In the genomic region with DNA sequence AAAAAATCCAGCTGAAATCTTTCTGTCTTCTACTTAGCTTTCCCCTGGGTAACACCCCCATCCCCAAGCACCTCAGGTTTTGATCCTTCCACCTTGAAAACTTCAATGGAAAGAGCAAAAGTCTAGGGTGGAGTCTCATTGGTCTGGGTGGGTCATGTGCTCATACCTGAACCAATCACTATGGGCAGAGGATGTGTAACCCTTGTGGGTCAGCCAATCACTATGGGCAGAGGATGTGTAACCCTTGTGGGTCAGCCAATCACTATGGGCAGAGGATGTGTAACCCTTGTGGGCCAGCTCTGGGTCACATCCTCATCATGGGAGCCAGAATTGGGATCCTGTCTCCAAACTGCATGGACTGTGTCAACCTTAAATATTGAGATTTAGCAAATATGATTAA, we compare ENCODE assay signal across 19 cellular contexts. TPM values are rescaled to one million over a fixed set of nuclear protein-coding genes. Genes with fewer than 3 reads are reported as not detected.
DNase-seq lines count a peak whose midpoint lies in the region; ATAC-seq and TF ChIP-seq lines count a peak whose summit lies in the region.
"Had no signal": no experiment of that assay in that cellular context is flagged by ENCODE, and none has a peak within 500 bp of the region (broad histone marks: within the 10 kb centered on the region; RNA-seq: fewer than 3 reads in every experiment).

No MANE protein-coding gene starts in this region.

- no peaks in the 10 kb centered on the region for H3K4me1 Mint-ChIP-seq in activated T-helper 17 cell treated with anti-CD3 and anti-CD28 coated beads, Interleukin-2, amount 50 U/mL, for 72 hours
- no peaks in the 10 kb centered on the region for H3K4me1 Mint-ChIP-seq in stimulated activated naive B cell treated with anti-CD40 and anti-IgM and Interleukin-4, amounts not matched to agents 10 μg/mL and 1 μg/mL and 100 μg/mL, for 72 hours
- H3K4me1 Mint-ChIP-seq: activated naive CD4-positive, alpha-beta T cell treated with anti-CD3 and anti-CD28 coated beads, Interleukin-2, amount 50 U/mL, for 24 hours; immature natural killer cell had no signal

- no peak overlapping the region for H3K27ac ChIP-seq in HEK293 (ENCODE audit: extremely low read depth, low read depth, low read length)
- H3K27ac ChIP-seq: body of pancreas, left ventricle myocardium inferior, Peyer's patch had no signal

- no peaks in the 10 kb centered on the region for H3K36me3 ChIP-seq in HEK293 (ENCODE audit: control insufficient read depth in 2 of 2, insufficient read depth in 1 of 2, low read length in 2 of 2)
- H3K36me3 ChIP-seq: HAP-1, left ventricle myocardium inferior, Peyer's patch had no signal

- TF ChIP-seq CTCF in HEK293 (tag by site-specific recombination; IDR thresholded peaks at IDR 0.05), result no peak

- DNase-seq in ELR (ENCODE audit: low read depth), result peak; percentile 18
- DNase-seq in stimulated activated naive B cell treated with anti-CD40 and anti-IgM and Interleukin-4, amounts not matched to agents 10 μg/mL and 1 μg/mL and 100 μg/mL, for 72 hours, result no peak
- no peak for DNase-seq in NCI-H526 (lab: John Stamatoyannopoulos, UW)
- DNase-seq: activated CD4-positive, alpha-beta T cell treated with anti-CD3 and anti-CD28 coated beads for 4 hours; activated T-cell treated with anti-CD3 and anti-CD28 coated beads, Interleukin-2, amount 50 U/mL, for 1 hour; body of pancreas; head of caudate nucleus; immature natural killer cell; left ventricle myocardium inferior; NCI-H187 treated with DMSO at 0.1 percent for 48 hours; nucleus accumbens; Peyer's patch had no signal

- CTCF ChIA-PET in HEK293 (lab: Yijun Ruan, JAX), result interaction anchor here (0.8 to 5.2 kb wide), 4 partner anchors 14 to 106 kb away, joined by 3 to 36 read pairs (median 6); no protein-coding TSS in a partner anchor

- no peaks in the 10 kb centered on the region for H3K4me1 ChIP-seq in HEK293 (ENCODE audit: control insufficient read depth, insufficient read depth, low read length)
- H3K4me1 ChIP-seq: HAP-1, left ventricle myocardium inferior had no signal

- no peaks in the 10 kb centered on the region for H3K9me3 ChIP-seq in HEK293 (ENCODE audit: control insufficient read depth, insufficient read depth, low read depth, low read length)
- H3K9me3 ChIP-seq: body of pancreas, HAP-1, left ventricle myocardium inferior, Peyer's patch had no signal

- H3K4me3 Mint-ChIP-seq in activated T-helper 17 cell treated with anti-CD3 and anti-CD28 coated beads, Interleukin-2, amount 50 U/mL, for 72 hours, result no peak overlapping the region
- no peak overlapping the region for H3K4me3 Mint-ChIP-seq in stimulated activated naive B cell treated with anti-CD40 and anti-IgM and Interleukin-4, amounts not matched to agents 10 μg/mL and 1 μg/mL and 100 μg/mL, for 72 hours
- H3K4me3 Mint-ChIP-seq: activated naive CD4-positive, alpha-beta T cell treated with anti-CD3 and anti-CD28 coated beads, Interleukin-2, amount 50 U/mL, for 24 hours; immature natural killer cell had no signal

- ATAC-seq in activated T-helper 17 cell treated with anti-CD3 and anti-CD28 coated beads, Interleukin-2, amount 50 U/mL, for 72 hours (replicated peaks), result peak; percentile 96
- ATAC-seq in stimulated activated naive B cell treated with anti-CD40 and anti-IgM and Interleukin-4, amounts not matched to agents 10 μg/mL and 1 μg/mL and 100 μg/mL, for 72 hours (replicated peaks), result peak; percentile 73 to 74
- ATAC-seq in GM19395 (IDR thresholded peaks at IDR 0.05; ENCODE audit: unreplicated experiment) (no peak), HG02884 (IDR thresholded peaks at IDR 0.05; ENCODE audit: unreplicated experiment) (no peak)
- ATAC-seq: body of pancreas had no signal

- peak overlapping the region; percentile 58 for H3K27ac Mint-ChIP-seq in activated T-helper 17 cell treated with anti-CD3 and anti-CD28 coated beads, Interleukin-2, amount 50 U/mL, for 72 hours
- H3K27ac Mint-ChIP-seq in stimulated activated naive B cell treated with anti-CD40 and anti-IgM and Interleukin-4, amounts not matched to agents 10 μg/mL and 1 μg/mL and 100 μg/mL, for 72 hours, result no peak overlapping the region
- H3K27ac Mint-ChIP-seq: activated naive CD4-positive, alpha-beta T cell treated with anti-CD3 and anti-CD28 coated beads, Interleukin-2, amount 50 U/mL, for 24 hours; immature natural killer cell had no signal

- no peaks in the 10 kb centered on the region for H3K27me3 Mint-ChIP-seq in activated T-helper 17 cell treated with anti-CD3 and anti-CD28 coated beads, Interleukin-2, amount 50 U/mL, for 72 hours
- no peaks in the 10 kb centered on the region for H3K27me3 Mint-ChIP-seq in stimulated activated naive B cell treated with anti-CD40 and anti-IgM and Interleukin-4, amounts not matched to agents 10 μg/mL and 1 μg/mL and 100 μg/mL, for 72 hours
- H3K27me3 Mint-ChIP-seq: activated naive CD4-positive, alpha-beta T cell treated with anti-CD3 and anti-CD28 coated beads, Interleukin-2, amount 50 U/mL, for 24 hours had no signal

- no peaks in the 10 kb centered on the region for H3K9me3 Mint-ChIP-seq in activated T-helper 17 cell treated with anti-CD3 and anti-CD28 coated beads, Interleukin-2, amount 50 U/mL, for 72 hours
- no peaks in the 10 kb centered on the region for H3K9me3 Mint-ChIP-seq in stimulated activated naive B cell treated with anti-CD40 and anti-IgM and Interleukin-4, amounts not matched to agents 10 μg/mL and 1 μg/mL and 100 μg/mL, for 72 hours
- H3K9me3 Mint-ChIP-seq: activated naive CD4-positive, alpha-beta T cell treated with anti-CD3 and anti-CD28 coated beads, Interleukin-2, amount 50 U/mL, for 24 hours; immature natural killer cell had no signal

- POLR2A ChIA-PET in HEK293 (lab: Yijun Ruan, JAX), result no interaction called here

- no peaks in the 10 kb centered on the region for H3K36me3 Mint-ChIP-seq in activated T-helper 17 cell treated with anti-CD3 and anti-CD28 coated beads, Interleukin-2, amount 50 U/mL, for 72 hours (ENCODE audit: low read depth)
- no peaks in the 10 kb centered on the region for H3K36me3 Mint-ChIP-seq in stimulated activated naive B cell treated with anti-CD40 and anti-IgM and Interleukin-4, amounts not matched to agents 10 μg/mL and 1 μg/mL and 100 μg/mL, for 72 hours
- H3K36me3 Mint-ChIP-seq: activated naive CD4-positive, alpha-beta T cell treated with anti-CD3 and anti-CD28 coated beads, Interleukin-2, amount 50 U/mL, for 24 hours; immature natural killer cell had no signal

- H3K4me3 ChIP-seq in HEK293 (ENCODE audit: low read depth, low read length), result no peak overlapping the region
- H3K4me3 ChIP-seq: body of pancreas, HAP-1, left ventricle myocardium inferior, Peyer's patch, SK-N-MC had no signal

TF ChIP-seq in HEK293, 187 proteins besides CTCF, POLR2A, EP300 and RAD21:
- TF ChIP-seq SP2 (tag by site-specific recombination; IDR thresholded peaks at IDR 0.05), result peak; percentile 68
- no peak for TF ChIP-seq ZNF544 (tag by site-specific recombination; IDR thresholded peaks at IDR 0.05)
- no peak for TF ChIP-seq TCF7L2 (IDR thresholded peaks at IDR 0.05; ENCODE audit: borderline replicate concordance, low read depth, low read length)

RNA-seq across cellular contexts. Expression of a gene that starts 18.5 kb away (rescaled TPM):
- 10 to 100 TPM in 1 of 2 donors, 1 to 10 TPM in 1; 9.0 to 15.0 TPM for total RNA-seq in activated T-helper 17 cell treated with anti-CD3 and anti-CD28 coated beads, Interleukin-2, amount 50 U/mL, for 72 hours

RNA-seq across cellular contexts. Expression of a gene that starts 19.4 kb away (rescaled TPM):
- total RNA-seq in activated T-helper 17 cell treated with anti-CD3 and anti-CD28 coated beads, Interleukin-2, amount 50 U/mL, for 72 hours, result 10 to 100 TPM; 10.8 to 12.7 TPM

Comparison
In these comparisons a context has a peak if more than half of its experiments do, and no peak if none do; other contexts are left out.
1. ATAC-seq: peak in activated T-helper 17 cell treated with anti-CD3 and anti-CD28 coated beads, Interleukin-2, amount 50 U/mL, for 72 hours (single experiment) and stimulated activated naive B cell treated with anti-CD40 and anti-IgM and Interleukin-4, amounts not matched to agents 10 μg/mL and 1 μg/mL and 100 μg/mL, for 72 hours (2 of 2); none in GM19395 (single experiment) and HG02884 (single experiment).